ENCODE assay signal across 11 cellular contexts in genomic region chr17:64499805-64500486, GRCh38. TPM values are rescaled to one million over a fixed set of nuclear protein-coding genes. Genes with fewer than 3 reads are reported as not detected.
DNase-seq lines count a peak whose midpoint lies in the region; FAIRE-seq and TF ChIP-seq lines count a peak whose summit lies in the region.
"Had no signal": no experiment of that assay in that cellular context is flagged by ENCODE, and none has a peak within 500 bp of the region (broad histone marks: within the 10 kb centered on the region; RNA-seq: fewer than 3 reads in every experiment).

No MANE protein-coding gene starts in this region.

- H3K9me3 Mint-ChIP-seq in dendritic cell treated with granulocyte-macrophage colony-stimulating factor and Interleukin-4, amounts not matched to agents 40 ng/mL and 50 ng/mL, for 4 days: no peaks in the 10 kb centered on the region

- H2BK120ac ChIP-seq in trophoblast cell (ENCODE audit: insufficient read depth, low read length, poor library complexity): no peak overlapping the region

- peak overlapping the region; percentile 90; the same call in 1 of the 2 replicates for H3K27ac ChIP-seq in PC-9
- no peak overlapping the region for H3K27ac ChIP-seq in trophoblast cell (ENCODE audit: low read depth, low read length)
- no peak overlapping the region for H3K27ac ChIP-seq in prostate gland

- H4K12ac ChIP-seq in trophoblast cell (ENCODE audit: low read depth, low read length): no peak overlapping the region

- no peak overlapping the region for H3K4ac ChIP-seq in trophoblast cell (ENCODE audit: low read depth, low read length)

- POLR2A ChIA-PET in PC-9 (lab: Charles Lee; ENCODE audit: unreplicated experiment): interaction anchor here (0.6 kb wide), 1 partner anchor 49 kb away, joined by 3 read pairs; no protein-coding TSS in a partner anchor

- H3K4me1 Mint-ChIP-seq in dendritic cell treated with granulocyte-macrophage colony-stimulating factor and Interleukin-4, amounts not matched to agents 40 ng/mL and 50 ng/mL, for 4 days (ENCODE audit: low read depth): peaks cover 87% of the 10 kb centered on the region

- no CpG with 5 or more reads among the region's 6 CpGs for WGBS in trophoblast cell (ENCODE audit: extremely low coverage, insufficient coverage, insufficient read length)
- 83% methylated on average over 6 of the region's 6 CpGs for WGBS in prostate gland

- H2BK12ac ChIP-seq in trophoblast cell (ENCODE audit: low read length): no peak overlapping the region

- H3K27me3 ChIP-seq in PC-9 (ENCODE audit: insufficient read depth, low read depth) (no peaks in the 10 kb centered on the region), trophoblast cell (ENCODE audit: insufficient read depth, low read length) (no peaks in the 10 kb centered on the region), prostate gland (replicated peaks; ENCODE audit: insufficient read depth) (no peaks in the 10 kb centered on the region)

- peaks cover 77% of the 10 kb centered on the region for H4K20me1 ChIP-seq in PC-9 (ENCODE audit: insufficient read depth)

- peak overlapping the region; percentile 21 for H3K27ac Mint-ChIP-seq in dendritic cell treated with granulocyte-macrophage colony-stimulating factor and Interleukin-4, amounts not matched to agents 40 ng/mL and 50 ng/mL, for 4 days

- peaks cover 89% of the 10 kb centered on the region for H3F3A ChIP-seq in PC-9 (ENCODE audit: insufficient read depth, low read depth)

- no TSS peak for BruUV-seq in PC-9 (replicated peaks; lab: Mats Ljungman, UMichigan)

- H3K23ac ChIP-seq in trophoblast cell (ENCODE audit: low read length): no peak overlapping the region

- no peak for TF ChIP-seq CTCF in PC-9 (conservative IDR thresholded peaks at IDR 0.05)
- TF ChIP-seq CTCF in prostate gland (IDR thresholded peaks at IDR 0.05): no peak

- no peak overlapping the region for H3K14ac ChIP-seq in trophoblast cell (ENCODE audit: low read length)

- H3K4me3 ChIP-seq in PC-9 (no peak overlapping the region), trophoblast cell (ENCODE audit: low read depth, low read length) (no peak overlapping the region), prostate gland (no peak overlapping the region)

- no peaks in the 10 kb centered on the region for H3K9me3 ChIP-seq in PC-9 (ENCODE audit: insufficient read depth, low read depth)
- H3K9me3 ChIP-seq in trophoblast cell (ENCODE audit: insufficient read depth, low read depth, low read length): no peaks in the 10 kb centered on the region
- no peaks in the 10 kb centered on the region for H3K9me3 ChIP-seq in prostate gland

- peaks cover 4% of the 10 kb centered on the region for H3K79me1 ChIP-seq in trophoblast cell (ENCODE audit: low read length)

- H4K8ac ChIP-seq in trophoblast cell (ENCODE audit: low read depth, low read length): no peak overlapping the region

- DNase-seq in DMS53 (lab: John Stamatoyannopoulos, UW) (peak; percentile 59), DMS53 treated with DMSO at 0.1 percent for 48 hours (lab: John Stamatoyannopoulos, UW; ENCODE audit: unreplicated experiment) (no peak), PC-9 (no peak), trophoblast cell (peak; percentile 38 to 82), GM19239 (ENCODE audit: insufficient read length, low spot score) (no peak), prostate gland (ENCODE audit: low spot score) (no peak), NCI-H1436 (lab: John Stamatoyannopoulos, UW) (no peak)
- DNase-seq: activated T-cell treated with anti-CD3 and anti-CD28 coated beads, Interleukin-2, amount 50 U/mL, for 1 hour; NCI-H2029 treated with DMSO at 0.1 percent for 48 hours had no signal

- TF ChIP-seq POLR2A in prostate gland (IDR thresholded peaks at IDR 0.05): no peak

- H3K9ac ChIP-seq in trophoblast cell (ENCODE audit: low read length): no peak overlapping the region

- H3K79me2 ChIP-seq in PC-9 (ENCODE audit: low read depth) (peaks cover 72% of the 10 kb centered on the region), trophoblast cell (ENCODE audit: control insufficient read depth, insufficient read depth, low read length, poor library complexity) (peaks cover 6% of the 10 kb centered on the region)

- FAIRE-seq in GM19239 (lab: Jason Lieb, UNC): no peak

- no peak overlapping the region for H2BK5ac ChIP-seq in trophoblast cell (ENCODE audit: low read depth, low read length, poor library complexity)

- no peak overlapping the region for H3K4me3 Mint-ChIP-seq in dendritic cell treated with granulocyte-macrophage colony-stimulating factor and Interleukin-4, amounts not matched to agents 40 ng/mL and 50 ng/mL, for 4 days

- H3K4me2 ChIP-seq in PC-9 (peak overlapping the region; percentile 98; the same call in 1 of the 2 replicates), trophoblast cell (ENCODE audit: low read length) (no peak overlapping the region)

- H3K36me3 Mint-ChIP-seq in dendritic cell treated with granulocyte-macrophage colony-stimulating factor and Interleukin-4, amounts not matched to agents 40 ng/mL and 50 ng/mL, for 4 days (ENCODE audit: low read depth): peaks cover 85% of the 10 kb centered on the region

- CTCF ChIA-PET in PC-9 (lab: Charles Lee): no interaction called here

- H3K27me3 Mint-ChIP-seq in dendritic cell treated with granulocyte-macrophage colony-stimulating factor and Interleukin-4, amounts not matched to agents 40 ng/mL and 50 ng/mL, for 4 days: no peaks in the 10 kb centered on the region

- no peak overlapping the region for H3K18ac ChIP-seq in trophoblast cell (ENCODE audit: low read length)

- peaks cover 59% of the 10 kb centered on the region for H3K4me1 ChIP-seq in PC-9 (replicated peaks; ENCODE audit: insufficient read depth)
- H3K4me1 ChIP-seq in trophoblast cell (ENCODE audit: control insufficient read depth in 1 of 2, insufficient read depth in 2 of 2, low read length in 2 of 2): peaks cover 2 to 3% of the 10 kb centered on the region in 2 experiments
- H3K4me1 ChIP-seq in prostate gland (replicated peaks): peaks cover 17% of the 10 kb centered on the region

- H3K9me2 ChIP-seq in PC-9 (ENCODE audit: insufficient read depth): no peaks in the 10 kb centered on the region

- H3K36me3 ChIP-seq in PC-9 (ENCODE audit: low read depth): peaks cover 62% of the 10 kb centered on the region
- peaks cover 7 to 38% of the 10 kb centered on the region in 2 experiments for H3K36me3 ChIP-seq in trophoblast cell (ENCODE audit: control insufficient read depth in 1 of 2, insufficient read depth in 2 of 2, low read length in 2 of 2)
- peaks cover 23 to 27% of the 10 kb centered on the region in 2 donors for H3K36me3 ChIP-seq in prostate gland

- intact Hi-C loops in PC-9 (cut with micrococcal nuclease; ENCODE audit: unreplicated experiment) (loop anchor here (5.0 kb wide), 1 partner anchor 173 kb away; no protein-coding TSS in a partner anchor), prostate gland (cut with DNase I) (loop anchor here (5.0 to 10.0 kb wide), 2 partner anchors 162 to 175 kb away; partner anchors contain the start of gene SMURF2)
- intact Hi-C loops in dendritic cell treated with granulocyte-macrophage colony-stimulating factor and Interleukin-4, amounts not matched to agents 40 ng/mL and 50 ng/mL, for 4 days (cut with micrococcal nuclease): loop anchor here (10.0 kb wide), 1 partner anchor 175 kb away; no protein-coding TSS in a partner anchor

- H2AK5ac ChIP-seq in trophoblast cell (ENCODE audit: low read length): no peak overlapping the region

- no peak overlapping the region for H4K91ac ChIP-seq in trophoblast cell (ENCODE audit: low read depth, low read length)

- H2AFZ ChIP-seq in PC-9 (no peak overlapping the region), trophoblast cell (ENCODE audit: insufficient read depth, low read length, poor library complexity) (no peak overlapping the region)

RNA-seq across cellular contexts. Expression of gene POLG2, which starts 3.1 kb away (rescaled TPM):
- total RNA-seq in PC-9 (2021) (23.3 and 32.7 TPM in 2 replicates), prostate gland (1 to 10 TPM; 5.3 to 9.7 TPM)
- polyA plus RNA-seq in trophoblast cell (2013): 7.7 and 8.4 TPM in 2 replicates

RNA-seq across cellular contexts. Expression of gene DDX5, which starts 6.1 kb away (rescaled TPM):
- total RNA-seq in PC-9 (2021): 375 and 402 TPM in 2 replicates
- polyA plus RNA-seq in trophoblast cell (2013): 580 and 586 TPM in 2 replicates
- 1,000 to 10,000 TPM; 1,009 to 1,102 TPM for total RNA-seq in prostate gland

RNA-seq across cellular contexts. Expression of gene CEP95, which starts 6.8 kb away (rescaled TPM):
- 56.0 and 57.2 TPM in 2 replicates for total RNA-seq in PC-9 (2021)
- 36.1 and 37.4 TPM in 2 replicates for polyA plus RNA-seq in trophoblast cell (2013)
- 10 to 100 TPM; 26.8 to 50.6 TPM for total RNA-seq in prostate gland

RNA-seq across cellular contexts. Expression of gene MILR1, which starts 51.0 kb away (rescaled TPM):
- total RNA-seq in PC-9 (2021) (22.9 and 25.6 TPM in 2 replicates), prostate gland (1 to 10 TPM in 1 of 2 donors, under 1 TPM in 1; 0.77 to 4.3 TPM)
- 0.18 and 0.29 TPM in 2 replicates for polyA plus RNA-seq in trophoblast cell (2013)
- total RNA-seq: SK-MEL-5 had no signal

Comparison
In these comparisons a context has a peak if more than half of its experiments do, and no peak if none do; other contexts are left out.
1. DNase-seq: peak in DMS53 (single experiment) and trophoblast cell (2 of 2); none in DMS53 treated with DMSO at 0.1 percent for 48 hours (single experiment), PC-9 (0 of 2), GM19239 (single experiment), prostate gland (single experiment) and NCI-H1436 (single experiment).